23 cellular contexts compared by ENCODE assay signal in genomic region chr13:108376308-108376707, GRCh38.
A peak's percentile ranks its signal among the peaks of the same experiment; 100 is the strongest.
DNase-seq lines count a peak whose midpoint lies in the region; ATAC-seq and TF ChIP-seq lines count a peak whose summit lies in the region.
"Had no signal": no experiment of that assay in that cellular context is flagged by ENCODE, and none has a peak within 500 bp of the region (broad histone marks: within the 10 kb centered on the region; RNA-seq: fewer than 3 reads in every experiment).

No MANE protein-coding gene starts in this region.

- intact Hi-C loops in IMR-90 (cut with micrococcal nuclease): no loop called here

- BruUV-seq in IMR-90 (replicated peaks; lab: Mats Ljungman, UMichigan): no TSS peak

- H3K4me3 ChIP-seq in IMR-90 (ENCODE audit: insufficient read depth, low read depth, low read length) (no peak overlapping the region), SJSA1 (no peak overlapping the region)
- H3K4me3 ChIP-seq: BLaER1, GM12878 had no signal

- no peak overlapping the region for H3K56ac ChIP-seq in IMR-90 (ENCODE audit: extremely low read depth, insufficient read depth, low read length)

- H4K91ac ChIP-seq in IMR-90 (ENCODE audit: insufficient read depth, low read depth, low read length): no peak overlapping the region

- H3K9ac ChIP-seq in IMR-90 (ENCODE audit: low read depth, low read length): no peak overlapping the region
- H3K9ac ChIP-seq: BLaER1 had no signal

- H3K27me3 ChIP-seq in IMR-90 (ENCODE audit: control insufficient read depth, insufficient read depth, low read length) (no peaks in the 10 kb centered on the region), SJSA1 (replicated peaks) (no peaks in the 10 kb centered on the region)
- H3K27me3 ChIP-seq: BE2C, BLaER1 had no signal

- TF ChIP-seq CTCF in IMR-90 (conservative IDR thresholded peaks at IDR 0.05; ENCODE audit: low read depth, low read length) (no peak), progenitor cell of endocrine pancreas (IDR thresholded peaks at IDR 0.05; ENCODE audit: unreplicated experiment) (no peak)

- ATAC-seq in IMR-90 (ENCODE audit: low read depth): no peak
- ATAC-seq: GM12878 had no signal

- H3K4me1 ChIP-seq in IMR-90 (ENCODE audit: control insufficient read depth, insufficient read depth, low read length) (no peaks in the 10 kb centered on the region), SJSA1 (replicated peaks) (peaks cover 35% of the 10 kb centered on the region)
- H3K4me1 ChIP-seq: BE2C, BLaER1 had no signal

- POLR2A ChIA-PET in IMR-90 (lab: Charles Lee; ENCODE audit: unreplicated experiment): no interaction called here

- no peak overlapping the region for H4K5ac ChIP-seq in IMR-90 (ENCODE audit: low read depth, low read length)

- no peak overlapping the region for H4K8ac ChIP-seq in IMR-90 (ENCODE audit: low read depth in 2 of 2, low read length in 2 of 2)

- H3K4me2 ChIP-seq in IMR-90 (ENCODE audit: low read depth, low read length): no peak overlapping the region
- H3K4me2 ChIP-seq: BLaER1 had no signal

- no peaks in the 10 kb centered on the region for H3K4me1 Mint-ChIP-seq in progenitor cell of endocrine pancreas (ENCODE audit: low read depth)
- H3K4me1 Mint-ChIP-seq: CD14-positive monocyte; CD4-positive, alpha-beta memory T cell; CD4-positive, CD25-positive, alpha-beta regulatory T cell; CD8-positive, alpha-beta memory T cell had no signal

- no peak for TF ChIP-seq POLR2A in IMR-90 (IDR thresholded peaks at IDR 0.05; ENCODE audit: low read depth, low read length)

- no peaks in the 10 kb centered on the region for H3K36me3 Mint-ChIP-seq in progenitor cell of endocrine pancreas (ENCODE audit: insufficient read depth)
- H3K36me3 Mint-ChIP-seq: CD14-positive monocyte; CD4-positive, alpha-beta memory T cell; CD4-positive, CD25-positive, alpha-beta regulatory T cell had no signal

- H3K9me3 Mint-ChIP-seq in progenitor cell of endocrine pancreas (ENCODE audit: low read depth): peaks cover 18% of the 10 kb centered on the region

- no peak overlapping the region for H3K4me3 Mint-ChIP-seq in progenitor cell of endocrine pancreas (ENCODE audit: low read depth)
- H3K4me3 Mint-ChIP-seq: CD14-positive monocyte; CD4-positive, alpha-beta memory T cell; CD4-positive, CD25-positive, alpha-beta regulatory T cell; CD8-positive, alpha-beta memory T cell had no signal

- no peak overlapping the region for H2BK120ac ChIP-seq in IMR-90 (ENCODE audit: low read depth, low read length)

- H3K27ac ChIP-seq in IMR-90 (ENCODE audit: insufficient read depth, low read length): no peak overlapping the region
- H3K27ac ChIP-seq in SJSA1: peak overlapping the region; percentile 60
- H3K27ac ChIP-seq: BLaER1 had no signal

- no peaks in the 10 kb centered on the region for H3K27me3 Mint-ChIP-seq in progenitor cell of endocrine pancreas

- H2BK15ac ChIP-seq in IMR-90 (ENCODE audit: low read depth, low read length): no peak overlapping the region

- H3K27ac Mint-ChIP-seq in progenitor cell of endocrine pancreas: peak overlapping the region; percentile 11
- H3K27ac Mint-ChIP-seq: CD14-positive monocyte; CD4-positive, alpha-beta memory T cell; CD8-positive, alpha-beta memory T cell had no signal

- no peak overlapping the region for H2BK20ac ChIP-seq in IMR-90 (ENCODE audit: low read depth, low read length)

- H3K23ac ChIP-seq in IMR-90 (ENCODE audit: low read depth, low read length): no peak overlapping the region

- H3K18ac ChIP-seq in IMR-90 (ENCODE audit: low read depth, low read length): no peak overlapping the region

- H3K36me3 ChIP-seq in IMR-90 (ENCODE audit: control insufficient read depth, insufficient read depth, low read length) (no peaks in the 10 kb centered on the region), SJSA1 (no peaks in the 10 kb centered on the region)
- H3K36me3 ChIP-seq: BE2C, BLaER1 had no signal

- no peak overlapping the region for H3K4ac ChIP-seq in IMR-90 (ENCODE audit: low read depth, low read length)

- H3K9me3 ChIP-seq in IMR-90 (ENCODE audit: control insufficient read depth, insufficient read depth, low read length): peaks cover 2% of the 10 kb centered on the region; the same call in 1 of the 2 replicates
- no peaks in the 10 kb centered on the region for H3K9me3 ChIP-seq in SJSA1 (replicated peaks)
- H3K9me3 ChIP-seq: BE2C, BLaER1 had no signal

- H4K20me1 ChIP-seq in IMR-90 (ENCODE audit: insufficient read depth, low read length): no peaks in the 10 kb centered on the region
- H4K20me1 ChIP-seq: BLaER1 had no signal

- CTCF ChIA-PET in IMR-90 (lab: Yijun Ruan, JAX): no interaction called here

- no peak for TF ChIP-seq RAD21 in IMR-90 (IDR thresholded peaks at IDR 0.05; ENCODE audit: low read length)

- no peak overlapping the region for H3K14ac ChIP-seq in IMR-90 (replicated peaks; ENCODE audit: low read depth, low read length)

- no peak overlapping the region for H2BK5ac ChIP-seq in IMR-90 (ENCODE audit: low read depth, low read length, poor library complexity, severe bottlenecking)

- no peaks in the 10 kb centered on the region for H3K9me1 ChIP-seq in IMR-90 (ENCODE audit: insufficient read depth, low read length)

- H2AK5ac ChIP-seq in IMR-90 (ENCODE audit: low read depth, low read length): no peak overlapping the region

- WGBS in IMR-90 (ENCODE audit: extremely low coverage in 2 of 2, insufficient read length in 1 of 2), 2 experiments: 0% methylated on average over 1 of the region's 2 CpGs; no CpG with 5 or more reads in 1 of the 2 experiments

- in situ Hi-C loops in IMR-90 (cut with MboI; ENCODE audit: low sequenced_read_pairs): no loop called here

- H3K79me1 ChIP-seq in IMR-90 (ENCODE audit: low read depth in 1 of 2, low read length in 2 of 2): no peaks in the 10 kb centered on the region

- DNase-seq in IMR-90 (no peak), SJSA1 (ENCODE audit: low read depth in 1 of 2, low spot score in 2 of 2) (peak; percentile 50 to 85), progenitor cell of endocrine pancreas (ENCODE audit: low spot score, unreplicated experiment) (no peak), SK-N-DZ (ENCODE audit: low spot score) (no peak)
- DNase-seq in activated CD4-positive, alpha-beta T cell treated with anti-CD3 and anti-CD28 coated beads for 4 hours: no peak
- DNase-seq: 8988T; ACHN; BE2C; C1 segment of cervical spinal cord; CD4-positive, alpha-beta memory T cell; CD4-positive, CD25-positive, alpha-beta regulatory T cell; CD8-positive, alpha-beta memory T cell; COR-L47; DMS 273 treated with DMSO at 0.1 percent for 48 hours; DMS153; DMS53; DMS79; DND-41; EL; GDM1 had no signal

- no peak overlapping the region for H2AK9ac ChIP-seq in IMR-90 (replicated peaks; ENCODE audit: low read depth, low read length, poor library complexity)

- dilution Hi-C loops in IMR-90 (cut with HindIII; ENCODE audit: low sequenced_read_pairs, unreplicated experiment): no loop called here

- H2AFZ ChIP-seq in IMR-90 (replicated peaks; ENCODE audit: low read length, poor library complexity): peak overlapping the region; percentile 19

TF ChIP-seq in IMR-90, 13 proteins besides CTCF, POLR2A, EP300 and RAD21:
- TF ChIP-seq, protein P1, sequence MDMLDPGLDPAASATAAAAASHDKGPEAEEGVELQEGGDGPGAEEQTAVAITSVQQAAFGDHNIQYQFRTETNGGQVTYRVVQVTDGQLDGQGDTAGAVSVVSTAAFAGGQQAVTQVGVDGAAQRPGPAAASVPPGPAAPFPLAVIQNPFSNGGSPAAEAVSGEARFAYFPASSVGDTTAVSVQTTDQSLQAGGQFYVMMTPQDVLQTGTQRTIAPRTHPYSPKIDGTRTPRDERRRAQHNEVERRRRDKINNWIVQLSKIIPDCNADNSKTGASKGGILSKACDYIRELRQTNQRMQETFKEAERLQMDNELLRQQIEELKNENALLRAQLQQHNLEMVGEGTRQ (IDR thresholded peaks at IDR 0.05; ENCODE audit: low read depth, low read length): no peak
- TF ChIP-seq CEBPB (IDR thresholded peaks at IDR 0.05; ENCODE audit: low read depth, low read length) (no peak), RCOR1 (IDR thresholded peaks at IDR 0.05; ENCODE audit: insufficient replicate concordance, low read length) (no peak), MXI1 (IDR thresholded peaks at IDR 0.05; ENCODE audit: borderline replicate concordance, low read depth, low read length) (no peak), FOS (IDR thresholded peaks at IDR 0.05; ENCODE audit: low read depth, low read length) (no peak), NFE2L2 (IDR thresholded peaks at IDR 0.05; ENCODE audit: low read depth, low read length) (no peak), BHLHE40 (IDR thresholded peaks at IDR 0.05; ENCODE audit: low read depth, low read length) (no peak), RFX5 (IDR thresholded peaks at IDR 0.05; ENCODE audit: low read depth, low read length) (no peak), MAFK (IDR thresholded peaks at IDR 0.05; ENCODE audit: low read depth, low read length) (no peak), SMC3 (IDR thresholded peaks at IDR 0.05; ENCODE audit: low read depth, low read length) (no peak), MAZ (IDR thresholded peaks at IDR 0.05; ENCODE audit: borderline replicate concordance, low read depth, low read length) (no peak), CHD1 (IDR thresholded peaks at IDR 0.05; ENCODE audit: low read depth, low read length) (no peak)
- TF ChIP-seq, protein P2, sequence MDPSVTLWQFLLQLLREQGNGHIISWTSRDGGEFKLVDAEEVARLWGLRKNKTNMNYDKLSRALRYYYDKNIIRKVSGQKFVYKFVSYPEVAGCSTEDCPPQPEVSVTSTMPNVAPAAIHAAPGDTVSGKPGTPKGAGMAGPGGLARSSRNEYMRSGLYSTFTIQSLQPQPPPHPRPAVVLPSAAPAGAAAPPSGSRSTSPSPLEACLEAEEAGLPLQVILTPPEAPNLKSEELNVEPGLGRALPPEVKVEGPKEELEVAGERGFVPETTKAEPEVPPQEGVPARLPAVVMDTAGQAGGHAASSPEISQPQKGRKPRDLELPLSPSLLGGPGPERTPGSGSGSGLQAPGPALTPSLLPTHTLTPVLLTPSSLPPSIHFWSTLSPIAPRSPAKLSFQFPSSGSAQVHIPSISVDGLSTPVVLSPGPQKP (IDR thresholded peaks at IDR 0.05; ENCODE audit: borderline replicate concordance, low read depth, low read length): no peak

Comparison
In these comparisons a context has a peak if more than half of its experiments do, and no peak if none do; other contexts are left out.
1. DNase-seq: peak in SJSA1 (2 of 2); none in IMR-90 (single experiment), progenitor cell of endocrine pancreas (single experiment), SK-N-DZ (single experiment) and activated CD4-positive, alpha-beta T cell treated with anti-CD3 and anti-CD28 coated beads for 4 hours (0 of 2).